Comparison of ENCODE assay signal across 1 cellular context in the genomic region with DNA sequence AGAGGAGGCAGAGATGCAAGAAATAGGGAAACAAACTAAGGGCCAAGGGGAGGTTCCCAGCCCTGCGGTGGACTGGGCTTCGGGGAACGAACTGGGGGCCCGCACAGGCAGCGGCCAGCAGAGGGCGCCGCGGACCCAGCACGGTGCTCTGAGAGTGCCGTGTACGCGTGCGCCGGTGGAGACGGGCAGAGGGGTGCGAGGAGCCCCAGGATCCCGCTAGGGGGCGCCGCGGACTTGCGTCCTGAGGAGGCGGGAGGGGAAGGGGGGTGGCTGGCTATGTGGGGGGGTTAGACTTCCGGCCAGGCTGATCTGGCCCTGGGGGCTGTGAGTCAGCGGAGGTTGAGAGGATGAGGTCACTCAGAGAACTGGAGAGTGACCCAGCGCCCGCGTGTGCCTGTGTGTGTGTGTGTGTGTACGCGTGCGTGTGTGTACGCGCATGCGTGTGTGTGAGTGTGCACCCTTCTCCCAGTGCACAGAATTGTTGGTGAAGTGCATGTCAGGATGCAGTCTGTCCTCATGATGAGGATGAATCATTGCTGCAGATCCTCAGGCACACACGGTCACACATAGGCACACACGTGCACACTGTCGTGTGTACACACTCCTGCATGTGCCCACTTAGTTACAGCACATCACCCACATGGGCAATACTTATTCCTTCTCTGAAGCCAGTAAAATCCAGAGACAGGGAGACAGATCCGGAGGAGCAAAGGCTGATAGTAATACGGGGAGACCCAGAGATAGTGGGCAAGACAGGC.
TF ChIP-seq lines count a peak whose summit lies in the region.

No MANE protein-coding gene starts in this region.

TF ChIP-seq in HEK293, 187 proteins besides CTCF, POLR2A, EP300 and RAD21 (continued from another document and continues in another):
- TF ChIP-seq ZBTB44 (tag by site-specific recombination; IDR thresholded peaks at IDR 0.05) (0 out of 2 replicates have a peak, but pooled peaks have one; percentile 35), HOXC10 (CRISPR knock-in tag; IDR thresholded peaks at IDR 0.05) (no peak), ZNF529 (tag by site-specific recombination; IDR thresholded peaks at IDR 0.05; ENCODE audit: insufficient replicate concordance) (no peak), ZNF571 (tag by site-specific recombination; IDR thresholded peaks at IDR 0.05) (no peak), YY2 (tag by site-specific recombination; IDR thresholded peaks at IDR 0.05) (no peak; the same call in 1 of the 2 replicates), HOXA7 (CRISPR knock-in tag; IDR thresholded peaks at IDR 0.05; ENCODE audit: borderline replicate concordance) (no peak), ZFP3 (tag by site-specific recombination; IDR thresholded peaks at IDR 0.05; ENCODE audit: low read depth) (no peak), SP2 (tag by site-specific recombination; IDR thresholded peaks at IDR 0.05) (peak; percentile 74), ZNF473 (tag by site-specific recombination; IDR thresholded peaks at IDR 0.05) (no peak), ZNF518A (tag by site-specific recombination; conservative IDR thresholded peaks at IDR 0.05; ENCODE audit: low read depth) (peak; percentile 43; the same call in 1 of the 2 replicates), ZNF600 (tag by site-specific recombination; IDR thresholded peaks at IDR 0.05) (peak; percentile 87), ZNF768 (tag by site-specific recombination; IDR thresholded peaks at IDR 0.05) (no peak), ZNF623 (tag by site-specific recombination; IDR thresholded peaks at IDR 0.05) (no peak), ZNF48 (tag by site-specific recombination; IDR thresholded peaks at IDR 0.05) (no peak), ZNF302 (tag by site-specific recombination; IDR thresholded peaks at IDR 0.05; ENCODE audit: low read depth) (no peak), ZNF37A (tag by site-specific recombination; IDR thresholded peaks at IDR 0.05) (no peak), ZNF266 (tag by site-specific recombination; IDR thresholded peaks at IDR 0.05; ENCODE audit: low read depth) (peak; percentile 92), ZNF555 (tag by site-specific recombination; conservative IDR thresholded peaks at IDR 0.05) (no peak), ZNF341 (tag by site-specific recombination; IDR thresholded peaks at IDR 0.05; ENCODE audit: low read depth) (no peak), HOXD13 (CRISPR knock-in tag; IDR thresholded peaks at IDR 0.05; ENCODE audit: borderline replicate concordance) (no peak), ZNF561 (tag by site-specific recombination; IDR thresholded peaks at IDR 0.05; ENCODE audit: borderline replicate concordance) (no peak; the same call in 1 of the 2 replicates), SETDB1 (IDR thresholded peaks at IDR 0.05; ENCODE audit: insufficient read length, low read length) (peak; percentile 38), ZNF366 (tag by site-specific recombination; conservative IDR thresholded peaks at IDR 0.05) (peak; percentile 68), ZBTB8A (tag by site-specific recombination; IDR thresholded peaks at IDR 0.05) (peak; percentile 80), ZNF677 (tag by site-specific recombination; IDR thresholded peaks at IDR 0.05) (no peak), ZNF510 (tag by site-specific recombination; IDR thresholded peaks at IDR 0.05; ENCODE audit: insufficient replicate concordance) (no peak), ZNF544 (tag by site-specific recombination; IDR thresholded peaks at IDR 0.05) (no peak), ZNF404 (tag by site-specific recombination; IDR thresholded peaks at IDR 0.05) (no peak), ZNF580 (tag by site-specific recombination; IDR thresholded peaks at IDR 0.05) (0 out of 2 replicates have a peak, but pooled peaks have one; percentile 83), ZNF664 (tag by site-specific recombination; IDR thresholded peaks at IDR 0.05) (peak; percentile 80), INSM2 (tag by site-specific recombination; IDR thresholded peaks at IDR 0.05) (peak; percentile 86), ZNF175 (tag by site-specific recombination; IDR thresholded peaks at IDR 0.05) (no peak), ZBTB1 (tag by site-specific recombination; IDR thresholded peaks at IDR 0.05) (no peak; the same call in 1 of the 2 replicates), ZEB2 (tag by site-specific recombination; IDR thresholded peaks at IDR 0.05) (peak; percentile 94), PRDM1 (tag by site-specific recombination; IDR thresholded peaks at IDR 0.05) (0 out of 2 replicates have a peak, but pooled peaks have one; percentile 13), ZNF76 (tag by site-specific recombination; IDR thresholded peaks at IDR 0.05; ENCODE audit: borderline replicate concordance, low read depth) (peak; percentile 69), ZNF292 (tag by site-specific recombination; IDR thresholded peaks at IDR 0.05; ENCODE audit: borderline replicate concordance, low read depth) (no peak), ZNF830 (tag by site-specific recombination; IDR thresholded peaks at IDR 0.05; ENCODE audit: low read depth) (no peak), ZNF626 (tag by site-specific recombination; IDR thresholded peaks at IDR 0.05) (no peak), REPIN1 (tag by site-specific recombination; IDR thresholded peaks at IDR 0.05; ENCODE audit: low read depth) (peak; percentile 70; the same call in 1 of the 2 replicates), ZBTB17 (tag by site-specific recombination; IDR thresholded peaks at IDR 0.05) (peak; percentile 97), ZIC2 (tag by site-specific recombination; IDR thresholded peaks at IDR 0.05) (peak; percentile 64), ZNF10 (tag by site-specific recombination; IDR thresholded peaks at IDR 0.05) (peak; percentile 63; the same call in 1 of the 2 replicates)
- TF ChIP-seq, protein P1, sequence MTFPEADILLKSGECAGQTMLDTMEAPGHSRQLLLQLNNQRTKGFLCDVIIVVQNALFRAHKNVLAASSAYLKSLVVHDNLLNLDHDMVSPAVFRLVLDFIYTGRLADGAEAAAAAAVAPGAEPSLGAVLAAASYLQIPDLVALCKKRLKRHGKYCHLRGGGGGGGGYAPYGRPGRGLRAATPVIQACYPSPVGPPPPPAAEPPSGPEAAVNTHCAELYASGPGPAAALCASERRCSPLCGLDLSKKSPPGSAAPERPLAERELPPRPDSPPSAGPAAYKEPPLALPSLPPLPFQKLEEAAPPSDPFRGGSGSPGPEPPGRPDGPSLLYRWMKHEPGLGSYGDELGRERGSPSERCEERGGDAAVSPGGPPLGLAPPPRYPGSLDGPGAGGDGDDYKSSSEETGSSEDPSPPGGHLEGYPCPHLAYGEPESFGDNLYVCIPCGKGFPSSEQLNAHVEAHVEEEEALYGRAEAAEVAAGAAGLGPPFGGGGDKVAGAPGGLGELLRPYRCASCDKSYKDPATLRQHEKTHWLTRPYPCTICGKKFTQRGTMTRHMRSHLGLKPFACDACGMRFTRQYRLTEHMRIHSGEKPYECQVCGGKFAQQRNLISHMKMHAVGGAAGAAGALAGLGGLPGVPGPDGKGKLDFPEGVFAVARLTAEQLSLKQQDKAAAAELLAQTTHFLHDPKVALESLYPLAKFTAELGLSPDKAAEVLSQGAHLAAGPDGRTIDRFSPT (tag by site-specific recombination; IDR thresholded peaks at IDR 0.05): peak; percentile 98
- TF ChIP-seq, protein P2, sequence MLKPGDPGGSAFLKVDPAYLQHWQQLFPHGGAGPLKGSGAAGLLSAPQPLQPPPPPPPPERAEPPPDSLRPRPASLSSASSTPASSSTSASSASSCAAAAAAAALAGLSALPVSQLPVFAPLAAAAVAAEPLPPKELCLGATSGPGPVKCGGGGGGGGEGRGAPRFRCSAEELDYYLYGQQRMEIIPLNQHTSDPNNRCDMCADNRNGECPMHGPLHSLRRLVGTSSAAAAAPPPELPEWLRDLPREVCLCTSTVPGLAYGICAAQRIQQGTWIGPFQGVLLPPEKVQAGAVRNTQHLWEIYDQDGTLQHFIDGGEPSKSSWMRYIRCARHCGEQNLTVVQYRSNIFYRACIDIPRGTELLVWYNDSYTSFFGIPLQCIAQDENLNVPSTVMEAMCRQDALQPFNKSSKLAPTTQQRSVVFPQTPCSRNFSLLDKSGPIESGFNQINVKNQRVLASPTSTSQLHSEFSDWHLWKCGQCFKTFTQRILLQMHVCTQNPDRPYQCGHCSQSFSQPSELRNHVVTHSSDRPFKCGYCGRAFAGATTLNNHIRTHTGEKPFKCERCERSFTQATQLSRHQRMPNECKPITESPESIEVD (tag by site-specific recombination; IDR thresholded peaks at IDR 0.05): no peak
- TF ChIP-seq, protein P3, sequence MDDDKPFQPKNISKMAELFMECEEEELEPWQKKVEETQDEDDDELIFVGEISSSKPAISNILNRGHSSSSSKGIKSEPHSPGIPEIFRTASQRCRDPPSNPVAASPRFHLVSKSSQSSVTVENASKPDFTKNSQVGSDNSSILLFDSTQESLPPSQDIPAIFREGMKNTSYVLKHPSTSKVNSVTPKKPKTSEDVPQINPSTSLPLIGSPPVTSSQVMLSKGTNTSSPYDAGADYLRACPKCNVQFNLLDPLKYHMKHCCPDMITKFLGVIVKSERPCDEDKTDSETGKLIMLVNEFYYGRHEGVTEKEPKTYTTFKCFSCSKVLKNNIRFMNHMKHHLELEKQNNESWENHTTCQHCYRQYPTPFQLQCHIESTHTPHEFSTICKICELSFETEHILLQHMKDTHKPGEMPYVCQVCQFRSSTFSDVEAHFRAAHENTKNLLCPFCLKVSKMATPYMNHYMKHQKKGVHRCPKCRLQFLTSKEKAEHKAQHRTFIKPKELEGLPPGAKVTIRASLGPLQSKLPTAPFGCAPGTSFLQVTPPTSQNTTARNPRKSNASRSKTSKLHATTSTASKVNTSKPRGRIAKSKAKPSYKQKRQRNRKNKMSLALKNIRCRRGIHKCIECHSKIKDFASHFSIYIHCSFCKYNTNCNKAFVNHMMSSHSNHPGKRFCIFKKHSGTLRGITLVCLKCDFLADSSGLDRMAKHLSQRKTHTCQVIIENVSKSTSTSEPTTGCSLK (tag by site-specific recombination; IDR thresholded peaks at IDR 0.05): no peak
